8 cellular contexts compared by ENCODE assay signal in the genomic region with DNA sequence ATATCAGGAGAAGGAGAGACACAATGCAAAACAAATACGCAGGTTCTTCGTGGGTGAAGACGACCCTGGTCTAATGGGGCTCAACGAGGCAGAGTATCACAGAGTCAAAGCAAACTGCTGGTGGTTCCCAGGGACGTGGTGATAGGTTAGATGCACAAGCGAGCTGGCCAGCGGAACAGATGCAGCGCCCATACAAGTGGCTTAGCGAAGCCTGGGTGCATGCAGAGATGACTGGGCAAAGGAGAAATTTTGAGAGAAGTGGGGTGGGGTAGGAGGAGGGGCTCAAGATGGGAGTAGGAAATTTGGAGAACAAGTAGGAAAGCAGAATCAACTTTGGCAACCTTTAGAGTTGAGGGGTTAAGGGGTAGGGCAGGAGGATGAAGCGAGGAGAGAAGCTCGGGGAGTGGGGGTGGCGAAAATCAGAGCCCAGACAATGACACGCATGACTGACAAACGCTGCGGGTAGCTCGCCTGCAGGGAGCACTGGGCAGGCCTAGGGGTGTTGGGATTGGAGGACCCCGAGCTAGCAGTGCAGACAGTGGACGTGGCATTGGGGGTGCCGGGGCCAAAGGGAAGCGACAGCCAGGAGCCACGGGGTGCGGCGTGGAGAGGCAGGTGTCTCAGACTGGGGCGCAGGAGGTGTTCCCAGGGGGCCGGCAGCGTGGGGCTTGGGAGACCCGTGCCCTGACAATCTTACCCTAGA. TPM values are rescaled to one million over a fixed set of nuclear protein-coding genes. Genes with fewer than 3 reads are reported as not detected.
A peak's percentile ranks its signal among the peaks of the same experiment; 100 is the strongest.
DNase-seq lines count a peak whose midpoint lies in the region; ATAC-seq, FAIRE-seq and TF ChIP-seq lines count a peak whose summit lies in the region.

No MANE protein-coding gene starts in this region.

- H3K4me3 ChIP-seq in CD4-positive, CD25-positive, alpha-beta regulatory T cell (ENCODE audit: low read depth, low read length), result peak overlapping the region; percentile 91
- H3K4me3 ChIP-seq in right atrium auricular region (peak overlapping the region; percentile 88 to 98), sigmoid colon (peak overlapping the region; percentile 86 to 96 (median 88))

- peaks cover 8% of the 10 kb centered on the region for H3K36me3 ChIP-seq in CD4-positive, CD25-positive, alpha-beta regulatory T cell (ENCODE audit: control insufficient read depth, insufficient read depth, low read length)
- H3K36me3 ChIP-seq in right atrium auricular region (peaks cover 15% of the 10 kb centered on the region), sigmoid colon (peaks cover 0 to 12% (median 0%) of the 10 kb centered on the region in 4 donors)

- no peak for ATAC-seq in CD4-positive, CD25-positive, alpha-beta regulatory T cell (ENCODE audit: low read depth in 2 of 2)
- ATAC-seq in GM19043 (IDR thresholded peaks at IDR 0.05; ENCODE audit: low read depth, unreplicated experiment), result peak; percentile 39
- peak; percentile 60 for ATAC-seq in HG03175 (IDR thresholded peaks at IDR 0.05; ENCODE audit: unreplicated experiment)

- H3K4me1 Mint-ChIP-seq in CD4-positive, CD25-positive, alpha-beta regulatory T cell, result peaks cover 16 to 47% (median 28%) of the 10 kb centered on the region in 4 donors
- H3K4me1 Mint-ChIP-seq in activated naive CD8-positive, alpha-beta T cell (ENCODE audit: low read depth), result peaks cover 32% of the 10 kb centered on the region

- peaks cover 6% of the 10 kb centered on the region for H3K27me3 Mint-ChIP-seq in CD4-positive, CD25-positive, alpha-beta regulatory T cell
- H3K27me3 Mint-ChIP-seq in activated naive CD8-positive, alpha-beta T cell, result no peaks in the 10 kb centered on the region

- intact Hi-C loops in sigmoid colon (cut with DNase I), result no loop called here

- H3K36me3 Mint-ChIP-seq in CD4-positive, CD25-positive, alpha-beta regulatory T cell, result peaks cover 10% of the 10 kb centered on the region
- peaks cover 3% of the 10 kb centered on the region for H3K36me3 Mint-ChIP-seq in activated naive CD8-positive, alpha-beta T cell

- H3K27ac Mint-ChIP-seq in CD4-positive, CD25-positive, alpha-beta regulatory T cell, result peak overlapping the region; percentile 87 to 97 (median 95)
- peak overlapping the region; percentile 98 for H3K27ac Mint-ChIP-seq in activated naive CD8-positive, alpha-beta T cell

- TF ChIP-seq POLR2A in sigmoid colon (IDR thresholded peaks at IDR 0.05), result no peak

- H3K4me3 Mint-ChIP-seq in CD4-positive, CD25-positive, alpha-beta regulatory T cell, result peak overlapping the region; percentile 95 to 100 (median 98)
- H3K4me3 Mint-ChIP-seq in activated naive CD8-positive, alpha-beta T cell, result peak overlapping the region; percentile 99

- no peak for FAIRE-seq in RCC 7860 (lab: Jason Lieb, UNC)

- H3K4me1 ChIP-seq in CD4-positive, CD25-positive, alpha-beta regulatory T cell (ENCODE audit: control insufficient read depth, insufficient read depth, low read length, poor library complexity, severe bottlenecking), result peaks cover 30% of the 10 kb centered on the region
- peaks cover 0 to 23% of the 10 kb centered on the region in 2 donors for H3K4me1 ChIP-seq in right atrium auricular region
- H3K4me1 ChIP-seq in sigmoid colon, result peaks cover 0 to 26% (median 15%) of the 10 kb centered on the region in 4 donors

- H3K9me3 ChIP-seq in CD4-positive, CD25-positive, alpha-beta regulatory T cell (ENCODE audit: control insufficient read depth in 2 of 2, low read length in 2 of 2), result no peaks in the 10 kb centered on the region
- H3K9me3 ChIP-seq in right atrium auricular region (no peaks in the 10 kb centered on the region), sigmoid colon (no peaks in the 10 kb centered on the region)

- TF ChIP-seq CTCF in right atrium auricular region (IDR thresholded peaks at IDR 0.05), result no peak
- no peak for TF ChIP-seq CTCF in sigmoid colon (IDR thresholded peaks at IDR 0.05)

- H3K27ac ChIP-seq in CD4-positive, CD25-positive, alpha-beta regulatory T cell (ENCODE audit: insufficient read depth, low read length, poor library complexity, severe bottlenecking), result peak overlapping the region; percentile 83
- peak overlapping the region; percentile 89 to 92 for H3K27ac ChIP-seq in right atrium auricular region
- peak overlapping the region; percentile 86 to 90 (median 88) for H3K27ac ChIP-seq in sigmoid colon

- H3K9me3 Mint-ChIP-seq in CD4-positive, CD25-positive, alpha-beta regulatory T cell, result no peaks in the 10 kb centered on the region
- H3K9me3 Mint-ChIP-seq in activated naive CD8-positive, alpha-beta T cell (ENCODE audit: low read depth), result no peaks in the 10 kb centered on the region

- peak; percentile 17 to 61 (median 38) for DNase-seq in CD4-positive, CD25-positive, alpha-beta regulatory T cell
- DNase-seq in RCC 7860 (ENCODE audit: low spot score) (peak; percentile 42), right atrium auricular region (ENCODE audit: low spot score) (peak; percentile 64), sigmoid colon (no peak), superior temporal gyrus (ENCODE audit: extremely low spot score) (no peak)

- 1% methylated on average over 27 of the region's 27 CpGs for WGBS in sigmoid colon, 2 donors

- TF ChIP-seq EP300 in sigmoid colon (IDR thresholded peaks at IDR 0.05), result no peak

- no peaks in the 10 kb centered on the region for H3K27me3 ChIP-seq in CD4-positive, CD25-positive, alpha-beta regulatory T cell (ENCODE audit: control insufficient read depth, insufficient read depth, low read length)
- no peaks in the 10 kb centered on the region for H3K27me3 ChIP-seq in right atrium auricular region
- H3K27me3 ChIP-seq in sigmoid colon, result no peaks in the 10 kb centered on the region

RNA-seq across cellular contexts. Expression of a gene that starts 0.5 kb away (rescaled TPM):
- total RNA-seq in CD4-positive, CD25-positive, alpha-beta regulatory T cell, result 19.5 TPM
- 10 to 100 TPM; 14.8 to 29.0 (median 20.8) TPM for polyA plus RNA-seq in CD4-positive, CD25-positive, alpha-beta regulatory T cell
- total RNA-seq in right atrium auricular region (10 to 100 TPM; 32.0 to 40.1 TPM), sigmoid colon (10 to 100 TPM; 19.9 to 53.2 (median 21.3) TPM)
- polyA plus RNA-seq in sigmoid colon, result 10 to 100 TPM; 11.8 to 28.6 (median 16.8) TPM

Comparison
In these comparisons a context has a peak if more than half of its experiments do, and no peak if none do; other contexts are left out.
1. ATAC-seq: peak in GM19043 (single experiment) and HG03175 (single experiment); none in CD4-positive, CD25-positive, alpha-beta regulatory T cell (0 of 2).
2. DNase-seq: peak in CD4-positive, CD25-positive, alpha-beta regulatory T cell (3 of 3), RCC 7860 (single experiment) and right atrium auricular region (single experiment); none in sigmoid colon (single experiment) and superior temporal gyrus (single experiment).
3. Peak in every context shown above with its lines, with median percentiles within 50 percentile points of each other: H3K27ac ChIP-seq and H3K4me3 ChIP-seq.